28 cellular contexts compared by ENCODE assay signal in the genomic region with DNA sequence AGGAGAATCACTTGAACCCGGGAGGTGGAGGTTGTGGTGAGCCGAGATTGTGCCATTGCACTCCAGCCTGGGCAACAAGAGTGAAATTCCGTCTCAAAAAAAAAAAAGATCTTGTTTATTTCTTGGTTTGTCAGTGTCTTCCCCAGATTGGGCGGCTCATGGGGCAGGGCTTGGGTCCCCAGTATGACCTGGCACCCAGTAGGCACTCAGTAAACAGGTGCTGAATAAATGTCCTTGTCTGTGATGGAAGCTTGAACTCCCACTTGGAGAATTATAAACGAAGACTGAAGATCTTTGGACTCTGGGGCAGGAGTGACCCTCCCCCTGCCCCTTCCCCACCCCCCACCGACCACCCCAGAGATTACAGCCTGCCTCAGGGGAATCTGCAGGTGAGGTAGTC. TPM values are rescaled to one million over a fixed set of nuclear protein-coding genes. Genes with fewer than 3 reads are reported as not detected.
A peak's percentile ranks its signal among the peaks of the same experiment; 100 is the strongest.
DNase-seq lines count a peak whose midpoint lies in the region; ATAC-seq and TF ChIP-seq lines count a peak whose summit lies in the region.
"Had no signal": no experiment of that assay in that cellular context is flagged by ENCODE, and none has a peak within 500 bp of the region (broad histone marks: within the 10 kb centered on the region; RNA-seq: fewer than 3 reads in every experiment).

No MANE protein-coding gene starts in this region.

- DNase-seq in HCT116 (ENCODE audit: low read depth, low spot score) (no peak), fibroblast of lung (ENCODE audit: low read depth in 2 of 2) (no peak), neural progenitor cell (ENCODE audit: low spot score) (no peak), PC-3 (no peak), GM19238 (ENCODE audit: insufficient read length, low spot score) (no peak)
- DNase-seq: activated CD8-positive, alpha-beta T cell treated with anti-CD3 and anti-CD28 coated beads for 36 hours; activated gamma-delta T cell treated with Interleukin-2 at 50 U/mL for 16 hours; activated T-cell treated with anti-CD3 and anti-CD28 coated beads for 4 hours; GOT3; naive thymus-derived CD8-positive, alpha-beta T cell; NCI-H1694; NCI-H526; stimulated activated CD4-positive, alpha-beta T cell treated with anti-CD3 and anti-CD28 coated beads, Interleukin-1b, Interleukin-23, amount 100 ng/mL, for 48 hours had no signal

- H3K4me1 Mint-ChIP-seq in neural progenitor cell, result peaks cover 37% of the 10 kb centered on the region
- H3K4me1 Mint-ChIP-seq: naive thymus-derived CD8-positive, alpha-beta T cell had no signal

- RAD21 ChIA-PET in HCT116 (lab: Charles Lee; ENCODE audit: low non-redundant PET in 1 of 2, low total read pairs in 2 of 2, uncharacterized antibody in 2 of 2, unreplicated experiment in 2 of 2), result no interaction called here

- CTCF ChIA-PET in HCT116 (lab: Charles Lee) (no interaction called here), PC-3 (lab: Charles Lee) (no interaction called here)

- H3K27ac ChIP-seq in HCT116 (ENCODE audit: low read depth, low read length), result no peak overlapping the region
- H3K27ac ChIP-seq in fibroblast of lung (ENCODE audit: insufficient read depth, low read length), result no peak overlapping the region
- no peak overlapping the region for H3K27ac ChIP-seq in neural progenitor cell
- no peak overlapping the region for H3K27ac ChIP-seq in PC-3 (ENCODE audit: low read length)
- H3K27ac ChIP-seq: brain microvascular endothelial cell, colonic mucosa, pancreas, SK-N-MC, testis, vagina had no signal

- H3K79me2 ChIP-seq in HCT116 (ENCODE audit: insufficient read depth, low read length) (no peaks in the 10 kb centered on the region), fibroblast of lung (ENCODE audit: control insufficient read depth, insufficient read depth, low read length) (no peaks in the 10 kb centered on the region), neural progenitor cell (ENCODE audit: low read depth) (no peaks in the 10 kb centered on the region), PC-3 (ENCODE audit: low read length) (no peaks in the 10 kb centered on the region)

- H3K27ac Mint-ChIP-seq in neural progenitor cell, result no peak overlapping the region
- H3K27ac Mint-ChIP-seq: activated CD8-positive, alpha-beta T cell treated with anti-CD3 and anti-CD28 coated beads for 36 hours; naive thymus-derived CD8-positive, alpha-beta T cell; stimulated activated memory B cell treated with anti-CD40 and anti-IgM and Interleukin-4, amounts not matched to agents 10 μg/mL and 1 μg/mL and 100 μg/mL, for 72 hours; WTC11 had no signal

- BruUV-seq in HCT116 (replicated peaks; lab: Mats Ljungman, UMichigan) (no TSS peak), PC-3 (replicated peaks; lab: Mats Ljungman, UMichigan) (no TSS peak)

- H3K4me2 ChIP-seq in HCT116 (ENCODE audit: low read length), result peak overlapping the region; percentile 19; the same call in 1 of the 2 replicates
- H3K4me2 ChIP-seq in fibroblast of lung (ENCODE audit: extremely low read depth, insufficient read depth, low read length), result peak overlapping the region; percentile 64
- H3K4me2 ChIP-seq in neural progenitor cell, result no peak overlapping the region
- H3K4me2 ChIP-seq in PC-3 (ENCODE audit: low read length), result no peak overlapping the region

- H3K36me3 ChIP-seq in HCT116 (ENCODE audit: control insufficient read depth in 1 of 2, insufficient read depth in 2 of 2, low read length in 2 of 2), result no peaks in the 10 kb centered on the region
- H3K36me3 ChIP-seq in fibroblast of lung (ENCODE audit: control insufficient read depth, insufficient read depth, low read length), result no peaks in the 10 kb centered on the region
- H3K36me3 ChIP-seq in neural progenitor cell, result no peaks in the 10 kb centered on the region
- H3K36me3 ChIP-seq in PC-3 (ENCODE audit: low read depth, low read length), result no peaks in the 10 kb centered on the region
- H3K36me3 ChIP-seq: brain microvascular endothelial cell, colonic mucosa, pancreas, vagina had no signal

- H3K4me1 ChIP-seq in HCT116 (ENCODE audit: control insufficient read depth in 1 of 2, insufficient read depth in 2 of 2, low read length in 2 of 2) (peaks cover 9 to 15% of the 10 kb centered on the region in 2 experiments), fibroblast of lung (ENCODE audit: control insufficient read depth, extremely low read depth, insufficient read depth, low read length) (peaks cover 5% of the 10 kb centered on the region), neural progenitor cell (peaks cover 23% of the 10 kb centered on the region), PC-3 (ENCODE audit: insufficient read depth, low read length) (no peaks in the 10 kb centered on the region)
- H3K4me1 ChIP-seq: colonic mucosa had no signal

- H3K36me3 Mint-ChIP-seq in neural progenitor cell, result no peaks in the 10 kb centered on the region
- H3K36me3 Mint-ChIP-seq: naive thymus-derived CD8-positive, alpha-beta T cell; stimulated activated memory B cell treated with anti-CD40 and anti-IgM and Interleukin-4, amounts not matched to agents 10 μg/mL and 1 μg/mL and 100 μg/mL, for 72 hours; WTC11 had no signal

- TF ChIP-seq CTCF in HCT116 (IDR thresholded peaks at IDR 0.05 in 2 of 3, conservative IDR thresholded peaks at IDR 0.05 in 1 of 3; ENCODE audit: borderline replicate concordance in 1 of 3, insufficient read depth in 1 of 3, low read depth in 2 of 3, low read length in 2 of 3) (no peak), fibroblast of lung (conservative IDR thresholded peaks at IDR 0.05 in 1 of 2, IDR thresholded peaks at IDR 0.05 in 1 of 2; ENCODE audit: low read depth in 1 of 2, low read length in 2 of 2) (no peak), neural progenitor cell (IDR thresholded peaks at IDR 0.05) (no peak), PC-3 (conservative IDR thresholded peaks at IDR 0.05; ENCODE audit: low read depth, low read length) (no peak)

- no peak for TF ChIP-seq POLR2A in HCT116 (IDR thresholded peaks at IDR 0.05; ENCODE audit: borderline replicate concordance, extremely low read depth, insufficient read depth, insufficient read length)

- H3K4me3 ChIP-seq in HCT116 (replicated peaks in 1 of 2; ENCODE audit: low read depth in 1 of 2, low read length in 2 of 2) (no peak overlapping the region), fibroblast of lung (replicated peaks in 1 of 4; ENCODE audit: control extremely low read depth in 1 of 4, insufficient read depth in 1 of 4, low read depth in 3 of 4, low read length in 4 of 4) (no peak overlapping the region), neural progenitor cell (no peak overlapping the region), PC-3 (ENCODE audit: low read length) (no peak overlapping the region)
- H3K4me3 ChIP-seq: colonic mucosa, pancreas, SK-N-MC, testis, vagina had no signal

- POLR2A ChIA-PET in HCT116 (lab: Charles Lee) (no interaction called here), PC-3 (lab: Charles Lee; ENCODE audit: unreplicated experiment) (no interaction called here)

- H3K9ac ChIP-seq in HCT116 (ENCODE audit: low read length), result no peak overlapping the region
- no peak overlapping the region for H3K9ac ChIP-seq in fibroblast of lung (ENCODE audit: insufficient read depth, low read length)
- H3K9ac ChIP-seq in neural progenitor cell, result no peak overlapping the region
- H3K9ac ChIP-seq in PC-3 (ENCODE audit: low read length), result no peak overlapping the region

- H2AFZ ChIP-seq in HCT116 (ENCODE audit: low read depth, low read length, poor library complexity, severe bottlenecking) (no peak overlapping the region), fibroblast of lung (ENCODE audit: low read length) (no peak overlapping the region), neural progenitor cell (replicated peaks) (no peak overlapping the region), PC-3 (ENCODE audit: low read length) (no peak overlapping the region)

- peaks cover 16% of the 10 kb centered on the region for H3F3A ChIP-seq in neural progenitor cell (ENCODE audit: low read depth)
- H3F3A ChIP-seq in PC-3 (ENCODE audit: low read length, unreplicated experiment), result peaks cover 3% of the 10 kb centered on the region

- H4K20me1 ChIP-seq in HCT116 (ENCODE audit: insufficient read depth), result no peaks in the 10 kb centered on the region
- H4K20me1 ChIP-seq in fibroblast of lung (ENCODE audit: control insufficient read depth, extremely low read depth, insufficient read depth, low read length), result no peaks in the 10 kb centered on the region
- H4K20me1 ChIP-seq in neural progenitor cell (ENCODE audit: low read depth), result no peaks in the 10 kb centered on the region
- H4K20me1 ChIP-seq in PC-3 (ENCODE audit: low read length), result no peaks in the 10 kb centered on the region

- H3K9me2 ChIP-seq in HCT116 (ENCODE audit: insufficient read depth), result no peaks in the 10 kb centered on the region
- H3K9me2 ChIP-seq in PC-3 (replicated peaks; ENCODE audit: low read length), result no peaks in the 10 kb centered on the region

- intact Hi-C loops in HCT116 (cut with micrococcal nuclease), result no loop called here
- intact Hi-C loops in PC-3 (cut with micrococcal nuclease), result no loop called here

- peak overlapping the region; percentile 60 for H3K4me3 Mint-ChIP-seq in neural progenitor cell
- H3K4me3 Mint-ChIP-seq: activated CD8-positive, alpha-beta T cell treated with anti-CD3 and anti-CD28 coated beads for 36 hours; naive thymus-derived CD8-positive, alpha-beta T cell; stimulated activated memory B cell treated with anti-CD40 and anti-IgM and Interleukin-4, amounts not matched to agents 10 μg/mL and 1 μg/mL and 100 μg/mL, for 72 hours; WTC11 had no signal

- TF ChIP-seq RAD21 in HCT116 (IDR thresholded peaks at IDR 0.05; ENCODE audit: low read depth), result no peak

- no peak for ATAC-seq in HCT116
- ATAC-seq in GM19455 (IDR thresholded peaks at IDR 0.05; ENCODE audit: unreplicated experiment), result no peak
- ATAC-seq in PC-3, result no peak
- ATAC-seq: activated CD8-positive, alpha-beta T cell treated with anti-CD3 and anti-CD28 coated beads for 36 hours; naive thymus-derived CD8-positive, alpha-beta T cell; stimulated activated memory B cell treated with anti-CD40 and anti-IgM and Interleukin-4, amounts not matched to agents 10 μg/mL and 1 μg/mL and 100 μg/mL, for 72 hours had no signal

- peaks cover 12% of the 10 kb centered on the region for H3K27me3 Mint-ChIP-seq in neural progenitor cell (ENCODE audit: insufficient read depth, low read depth)

- H3K9me3 ChIP-seq in HCT116 (ENCODE audit: control insufficient read depth in 1 of 2, insufficient read depth in 1 of 2, low read depth in 1 of 2, low read length in 2 of 2) (no peaks in the 10 kb centered on the region), fibroblast of lung (ENCODE audit: control insufficient read depth, insufficient read depth, low read depth, low read length) (no peaks in the 10 kb centered on the region), neural progenitor cell (ENCODE audit: low read depth) (no peaks in the 10 kb centered on the region), PC-3 (ENCODE audit: low read length) (no peaks in the 10 kb centered on the region)
- H3K9me3 ChIP-seq: colonic mucosa, pancreas, testis, vagina had no signal

- H3K27me3 ChIP-seq in HCT116 (ENCODE audit: insufficient read depth, low read length), result no peaks in the 10 kb centered on the region
- H3K27me3 ChIP-seq in fibroblast of lung (ENCODE audit: control insufficient read depth, insufficient read depth, low read length), result no peaks in the 10 kb centered on the region
- H3K27me3 ChIP-seq in neural progenitor cell, result no peaks in the 10 kb centered on the region
- H3K27me3 ChIP-seq in PC-3 (ENCODE audit: low read length), result peaks cover 19% of the 10 kb centered on the region
- H3K27me3 ChIP-seq: brain microvascular endothelial cell, colonic mucosa, testis, vagina had no signal

- H3K9me3 Mint-ChIP-seq in neural progenitor cell, result no peaks in the 10 kb centered on the region
- H3K9me3 Mint-ChIP-seq: activated CD8-positive, alpha-beta T cell treated with anti-CD3 and anti-CD28 coated beads for 36 hours; naive thymus-derived CD8-positive, alpha-beta T cell; WTC11 had no signal

RNA-seq across cellular contexts. Expression of gene FUT5, which starts 9.9 kb away (rescaled TPM):
- total RNA-seq in HCT116 (2021; ENCODE audit: unreplicated experiment) (0.84 TPM), fibroblast of lung (not detected in 2 replicates), neural progenitor cell (ENCODE audit: low replicate concordance) (0.09 TPM in 1 of 2 replicates, not detected in the other), PC-3 (2014; rRNA removed) (0.35 TPM in 1 of 2 replicates, not detected in the other)
- polyA plus RNA-seq in HCT116 (2012), result not detected in 2 replicates
- not detected in 2 replicates for polyA plus RNA-seq in fibroblast of lung
- not detected in 2 replicates for polyA plus RNA-seq in fibroblast of lung (2012)
- not detected in 2 replicates for polyA minus RNA-seq in fibroblast of lung (ENCODE audit: low replicate concordance)
- total RNA-seq: activated CD8-positive, alpha-beta T cell treated with anti-CD3 and anti-CD28 coated beads for 36 hours; glomerular endothelial cell; mesenteric fat pad; pancreas; RPMI7951; T-helper 2 cell treated with Interferon-gamma antibody and Interleukin-4, amounts not matched to agents 100 ng/mL and 5 ng/mL, for 36 hours; vagina had no signal
- polyA plus RNA-seq: adipose tissue, AG04450, pancreas had no signal

RNA-seq across cellular contexts. Expression of gene NDUFA11, which starts 23.4 kb away (rescaled TPM):
- total RNA-seq in HCT116 (2021; ENCODE audit: unreplicated experiment), result 311 TPM
- polyA plus RNA-seq in HCT116 (2012), result 395 and 410 TPM in 2 replicates
- 212 and 271 TPM in 2 replicates for total RNA-seq in fibroblast of lung
- polyA plus RNA-seq in fibroblast of lung, result 271 and 332 TPM in 2 replicates
- 391 and 411 TPM in 2 replicates for polyA plus RNA-seq in fibroblast of lung (2012)
- polyA minus RNA-seq in fibroblast of lung (ENCODE audit: low replicate concordance), result 60.7 and 77.6 TPM in 2 replicates
- total RNA-seq in neural progenitor cell (ENCODE audit: low replicate concordance), result 102 and 197 TPM in 2 replicates
- 556 and 669 TPM in 2 replicates for total RNA-seq in PC-3 (2014; rRNA removed)

RNA-seq across cellular contexts. Expression of gene VMAC, which starts 24.5 kb away (rescaled TPM):
- 2.1 TPM for total RNA-seq in HCT116 (2021; ENCODE audit: unreplicated experiment)
- 0.67 and 1.2 TPM in 2 replicates for polyA plus RNA-seq in HCT116 (2012)
- total RNA-seq in fibroblast of lung, result 6.4 and 8.3 TPM in 2 replicates
- polyA plus RNA-seq in fibroblast of lung, result 1.1 and 1.7 TPM in 2 replicates
- polyA plus RNA-seq in fibroblast of lung (2012), result 1.0 and 1.3 TPM in 2 replicates
- 1.5 and 2.4 TPM in 2 replicates for polyA minus RNA-seq in fibroblast of lung (ENCODE audit: low replicate concordance)
- 4.6 and 6.8 TPM in 2 replicates for total RNA-seq in neural progenitor cell (ENCODE audit: low replicate concordance)
- 7.8 and 8.3 TPM in 2 replicates for total RNA-seq in PC-3 (2014; rRNA removed)

RNA-seq across cellular contexts. Expression of gene FUT3, which starts 28.9 kb away (rescaled TPM):
- total RNA-seq in HCT116 (2021; ENCODE audit: unreplicated experiment), result 2.6 TPM
- 9.6 and 9.9 TPM in 2 replicates for polyA plus RNA-seq in HCT116 (2012)
- not detected in 2 replicates for total RNA-seq in fibroblast of lung
- not detected in 2 replicates for polyA plus RNA-seq in fibroblast of lung
- polyA plus RNA-seq in fibroblast of lung (2012), result not detected in 2 replicates
- not detected in 2 replicates for polyA minus RNA-seq in fibroblast of lung (ENCODE audit: low replicate concordance)
- 0.34 TPM in 1 of 2 replicates, not detected in the other for total RNA-seq in neural progenitor cell (ENCODE audit: low replicate concordance)
- 7.7 and 7.8 TPM in 2 replicates for total RNA-seq in PC-3 (2014; rRNA removed)
- total RNA-seq: activated CD8-positive, alpha-beta T cell treated with anti-CD3 and anti-CD28 coated beads for 36 hours; glomerular endothelial cell; mesenteric fat pad; RPMI7951; T-helper 2 cell treated with Interferon-gamma antibody and Interleukin-4, amounts not matched to agents 100 ng/mL and 5 ng/mL, for 36 hours had no signal
- polyA plus RNA-seq: AG04450; naive thymus-derived CD8-positive, alpha-beta T cell had no signal

RNA-seq across cellular contexts. Expression of gene CAPS, which starts 33.9 kb away (rescaled TPM):
- 2.5 TPM for total RNA-seq in HCT116 (2021; ENCODE audit: unreplicated experiment)
- polyA plus RNA-seq in HCT116 (2012), result 1.5 and 1.7 TPM in 2 replicates
- total RNA-seq in fibroblast of lung, result 2.6 and 7.3 TPM in 2 replicates
- 0.77 and 1.6 TPM in 2 replicates for polyA plus RNA-seq in fibroblast of lung
- polyA plus RNA-seq in fibroblast of lung (2012), result 1.5 and 3.1 TPM in 2 replicates
- polyA minus RNA-seq in fibroblast of lung (ENCODE audit: low replicate concordance), result 0.33 and 0.47 TPM in 2 replicates
- 2.2 and 12.4 TPM in 2 replicates for total RNA-seq in neural progenitor cell (ENCODE audit: low replicate concordance)
- 255 and 280 TPM in 2 replicates for total RNA-seq in PC-3 (2014; rRNA removed)

Comparison
In these comparisons a context has a peak if more than half of its experiments do, and no peak if none do; other contexts are left out.
1. H3K4me2 ChIP-seq: peak in HCT116 (single experiment) and fibroblast of lung (single experiment); none in neural progenitor cell (single experiment) and PC-3 (single experiment).